ENCODE assay signal across 1 cellular context in the genomic region with DNA sequence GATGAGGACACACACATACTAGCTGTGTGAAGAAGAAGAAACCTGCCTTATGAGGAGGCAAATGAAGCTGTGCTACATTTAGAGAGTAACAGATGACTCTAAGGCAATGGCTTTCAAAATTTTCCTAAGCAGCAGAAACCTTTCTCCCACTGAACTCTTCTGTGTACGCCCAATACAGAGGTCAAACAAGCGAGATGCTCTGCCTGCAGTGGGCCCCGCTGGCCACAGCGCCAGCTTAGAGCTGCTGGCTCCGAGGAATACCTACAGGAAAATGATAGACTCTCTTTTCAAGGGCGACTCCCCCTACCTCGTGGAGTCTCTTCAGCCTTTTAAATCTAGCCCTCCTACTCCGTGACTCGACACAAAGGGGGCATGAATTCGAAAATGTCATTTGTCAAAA.
TF ChIP-seq lines count a peak whose summit lies in the region.

No MANE protein-coding gene starts in this region.

TF ChIP-seq in HepG2, 621 proteins besides CTCF, POLR2A, EP300 and RAD21 (continued from another document and continues in another):
- TF ChIP-seq, protein P1, sequence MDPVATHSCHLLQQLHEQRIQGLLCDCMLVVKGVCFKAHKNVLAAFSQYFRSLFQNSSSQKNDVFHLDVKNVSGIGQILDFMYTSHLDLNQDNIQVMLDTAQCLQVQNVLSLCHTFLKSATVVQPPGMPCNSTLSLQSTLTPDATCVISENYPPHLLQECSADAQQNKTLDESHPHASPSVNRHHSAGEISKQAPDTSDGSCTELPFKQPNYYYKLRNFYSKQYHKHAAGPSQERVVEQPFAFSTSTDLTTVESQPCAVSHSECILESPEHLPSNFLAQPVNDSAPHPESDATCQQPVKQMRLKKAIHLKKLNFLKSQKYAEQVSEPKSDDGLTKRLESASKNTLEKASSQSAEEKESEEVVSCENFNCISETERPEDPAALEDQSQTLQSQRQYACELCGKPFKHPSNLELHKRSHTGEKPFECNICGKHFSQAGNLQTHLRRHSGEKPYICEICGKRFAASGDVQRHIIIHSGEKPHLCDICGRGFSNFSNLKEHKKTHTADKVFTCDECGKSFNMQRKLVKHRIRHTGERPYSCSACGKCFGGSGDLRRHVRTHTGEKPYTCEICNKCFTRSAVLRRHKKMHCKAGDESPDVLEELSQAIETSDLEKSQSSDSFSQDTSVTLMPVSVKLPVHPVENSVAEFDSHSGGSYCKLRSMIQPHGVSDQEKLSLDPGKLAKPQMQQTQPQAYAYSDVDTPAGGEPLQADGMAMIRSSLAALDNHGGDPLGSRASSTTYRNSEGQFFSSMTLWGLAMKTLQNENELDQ (CRISPR knock-in tag; IDR thresholded peaks at IDR 0.05; ENCODE audit: borderline replicate concordance): no peak
- TF ChIP-seq ZC3H13 (CRISPR knock-in tag; IDR thresholded peaks at IDR 0.05) (no peak), HDAC2 (CRISPR knock-in tag; IDR thresholded peaks at IDR 0.05) (peak; percentile 40; the same call in 1 of the 2 replicates), ZNF549 (CRISPR knock-in tag; IDR thresholded peaks at IDR 0.05) (no peak), MAF1 (CRISPR knock-in tag; IDR thresholded peaks at IDR 0.05; ENCODE audit: borderline replicate concordance) (no peak), KAT7 (CRISPR knock-in tag; IDR thresholded peaks at IDR 0.05; ENCODE audit: borderline replicate concordance) (no peak), SRF (IDR thresholded peaks at IDR 0.05; ENCODE audit: low read depth, low read length) (no peak), KLF11 (CRISPR knock-in tag; IDR thresholded peaks at IDR 0.05) (no peak), TBL1XR1 (IDR thresholded peaks at IDR 0.05; ENCODE audit: borderline replicate concordance, low read length, partially characterized antibody) (peak; percentile 35), RXRB (CRISPR knock-in tag; IDR thresholded peaks at IDR 0.05; ENCODE audit: borderline replicate concordance) (peak; percentile 89), RXRA (CRISPR knock-in tag; IDR thresholded peaks at IDR 0.05) (peak; percentile 75; the same call in 1 of the 2 replicates), MEF2D (CRISPR knock-in tag; IDR thresholded peaks at IDR 0.05) (no peak), TEAD3 (CRISPR knock-in tag; optimal IDR thresholded peaks at IDR 0.05; ENCODE audit: borderline replicate concordance) (peak; percentile 32), ETV6 (CRISPR knock-in tag; conservative IDR thresholded peaks at IDR 0.05) (no peak), SYNCRIP (IDR thresholded peaks at IDR 0.05; ENCODE audit: insufficient read depth, low read depth, low read length) (no peak), ZNF530 (CRISPR knock-in tag; IDR thresholded peaks at IDR 0.05; ENCODE audit: low read depth) (no peak), ZNF143 (CRISPR knock-in tag; IDR thresholded peaks at IDR 0.05) (no peak), GPN1 (CRISPR knock-in tag; IDR thresholded peaks at IDR 0.05; ENCODE audit: borderline replicate concordance) (no peak), ZNF83 (CRISPR knock-in tag; IDR thresholded peaks at IDR 0.05; ENCODE audit: borderline replicate concordance) (no peak), ZNF777 (CRISPR knock-in tag; IDR thresholded peaks at IDR 0.05) (no peak), ZNF674 (CRISPR knock-in tag; IDR thresholded peaks at IDR 0.05; ENCODE audit: low read depth) (no peak), ELF4 (CRISPR knock-in tag; IDR thresholded peaks at IDR 0.05; ENCODE audit: borderline replicate concordance) (no peak), ZC3H4 (CRISPR knock-in tag; IDR thresholded peaks at IDR 0.05; ENCODE audit: borderline replicate concordance) (no peak), ETV5 (CRISPR knock-in tag; IDR thresholded peaks at IDR 0.05; ENCODE audit: borderline replicate concordance) (no peak), NBN (conservative IDR thresholded peaks at IDR 0.05) (no peak), IRF2 (CRISPR knock-in tag; IDR thresholded peaks at IDR 0.05) (peak; percentile 27; the same call in 1 of the 2 replicates), CC2D1A (CRISPR knock-in tag; IDR thresholded peaks at IDR 0.05) (no peak), CBX5 (CRISPR knock-in tag; IDR thresholded peaks at IDR 0.05; ENCODE audit: borderline replicate concordance) (no peak), SMYD3 (CRISPR knock-in tag; IDR thresholded peaks at IDR 0.05) (no peak), TCF12 (IDR thresholded peaks at IDR 0.05) (no peak), TCF12 (CRISPR knock-in tag; IDR thresholded peaks at IDR 0.05) (no peak), ZNF660 (CRISPR knock-in tag; IDR thresholded peaks at IDR 0.05; ENCODE audit: borderline replicate concordance, low read depth) (no peak), MIER2 (CRISPR knock-in tag; IDR thresholded peaks at IDR 0.05) (no peak), LCORL (IDR thresholded peaks at IDR 0.05) (no peak), LCORL (CRISPR knock-in tag; IDR thresholded peaks at IDR 0.05) (no peak)
- TF ChIP-seq, protein P2, sequence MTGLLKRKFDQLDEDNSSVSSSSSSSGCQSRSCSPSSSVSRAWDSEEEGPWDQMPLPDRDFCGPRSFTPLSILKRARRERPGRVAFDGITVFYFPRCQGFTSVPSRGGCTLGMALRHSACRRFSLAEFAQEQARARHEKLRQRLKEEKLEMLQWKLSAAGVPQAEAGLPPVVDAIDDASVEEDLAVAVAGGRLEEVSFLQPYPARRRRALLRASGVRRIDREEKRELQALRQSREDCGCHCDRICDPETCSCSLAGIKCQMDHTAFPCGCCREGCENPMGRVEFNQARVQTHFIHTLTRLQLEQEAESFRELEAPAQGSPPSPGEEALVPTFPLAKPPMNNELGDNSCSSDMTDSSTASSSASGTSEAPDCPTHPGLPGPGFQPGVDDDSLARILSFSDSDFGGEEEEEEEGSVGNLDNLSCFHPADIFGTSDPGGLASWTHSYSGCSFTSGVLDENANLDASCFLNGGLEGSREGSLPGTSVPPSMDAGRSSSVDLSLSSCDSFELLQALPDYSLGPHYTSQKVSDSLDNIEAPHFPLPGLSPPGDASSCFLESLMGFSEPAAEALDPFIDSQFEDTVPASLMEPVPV (CRISPR knock-in tag; IDR thresholded peaks at IDR 0.05): no peak
- TF ChIP-seq, protein P3, sequence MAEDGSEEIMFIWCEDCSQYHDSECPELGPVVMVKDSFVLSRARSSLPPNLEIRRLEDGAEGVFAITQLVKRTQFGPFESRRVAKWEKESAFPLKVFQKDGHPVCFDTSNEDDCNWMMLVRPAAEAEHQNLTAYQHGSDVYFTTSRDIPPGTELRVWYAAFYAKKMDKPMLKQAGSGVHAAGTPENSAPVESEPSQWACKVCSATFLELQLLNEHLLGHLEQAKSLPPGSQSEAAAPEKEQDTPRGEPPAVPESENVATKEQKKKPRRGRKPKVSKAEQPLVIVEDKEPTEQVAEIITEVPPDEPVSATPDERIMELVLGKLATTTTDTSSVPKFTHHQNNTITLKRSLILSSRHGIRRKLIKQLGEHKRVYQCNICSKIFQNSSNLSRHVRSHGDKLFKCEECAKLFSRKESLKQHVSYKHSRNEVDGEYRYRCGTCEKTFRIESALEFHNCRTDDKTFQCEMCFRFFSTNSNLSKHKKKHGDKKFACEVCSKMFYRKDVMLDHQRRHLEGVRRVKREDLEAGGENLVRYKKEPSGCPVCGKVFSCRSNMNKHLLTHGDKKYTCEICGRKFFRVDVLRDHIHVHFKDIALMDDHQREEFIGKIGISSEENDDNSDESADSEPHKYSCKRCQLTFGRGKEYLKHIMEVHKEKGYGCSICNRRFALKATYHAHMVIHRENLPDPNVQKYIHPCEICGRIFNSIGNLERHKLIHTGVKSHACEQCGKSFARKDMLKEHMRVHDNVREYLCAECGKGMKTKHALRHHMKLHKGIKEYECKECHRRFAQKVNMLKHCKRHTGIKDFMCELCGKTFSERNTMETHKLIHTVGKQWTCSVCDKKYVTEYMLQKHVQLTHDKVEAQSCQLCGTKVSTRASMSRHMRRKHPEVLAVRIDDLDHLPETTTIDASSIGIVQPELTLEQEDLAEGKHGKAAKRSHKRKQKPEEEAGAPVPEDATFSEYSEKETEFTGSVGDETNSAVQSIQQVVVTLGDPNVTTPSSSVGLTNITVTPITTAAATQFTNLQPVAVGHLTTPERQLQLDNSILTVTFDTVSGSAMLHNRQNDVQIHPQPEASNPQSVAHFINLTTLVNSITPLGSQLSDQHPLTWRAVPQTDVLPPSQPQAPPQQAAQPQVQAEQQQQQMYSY (CRISPR knock-in tag; IDR thresholded peaks at IDR 0.05): no peak
- TF ChIP-seq, protein P4, sequence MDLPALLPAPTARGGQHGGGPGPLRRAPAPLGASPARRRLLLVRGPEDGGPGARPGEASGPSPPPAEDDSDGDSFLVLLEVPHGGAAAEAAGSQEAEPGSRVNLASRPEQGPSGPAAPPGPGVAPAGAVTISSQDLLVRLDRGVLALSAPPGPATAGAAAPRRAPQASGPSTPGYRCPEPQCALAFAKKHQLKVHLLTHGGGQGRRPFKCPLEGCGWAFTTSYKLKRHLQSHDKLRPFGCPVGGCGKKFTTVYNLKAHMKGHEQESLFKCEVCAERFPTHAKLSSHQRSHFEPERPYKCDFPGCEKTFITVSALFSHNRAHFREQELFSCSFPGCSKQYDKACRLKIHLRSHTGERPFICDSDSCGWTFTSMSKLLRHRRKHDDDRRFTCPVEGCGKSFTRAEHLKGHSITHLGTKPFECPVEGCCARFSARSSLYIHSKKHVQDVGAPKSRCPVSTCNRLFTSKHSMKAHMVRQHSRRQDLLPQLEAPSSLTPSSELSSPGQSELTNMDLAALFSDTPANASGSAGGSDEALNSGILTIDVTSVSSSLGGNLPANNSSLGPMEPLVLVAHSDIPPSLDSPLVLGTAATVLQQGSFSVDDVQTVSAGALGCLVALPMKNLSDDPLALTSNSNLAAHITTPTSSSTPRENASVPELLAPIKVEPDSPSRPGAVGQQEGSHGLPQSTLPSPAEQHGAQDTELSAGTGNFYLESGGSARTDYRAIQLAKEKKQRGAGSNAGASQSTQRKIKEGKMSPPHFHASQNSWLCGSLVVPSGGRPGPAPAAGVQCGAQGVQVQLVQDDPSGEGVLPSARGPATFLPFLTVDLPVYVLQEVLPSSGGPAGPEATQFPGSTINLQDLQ (CRISPR knock-in tag; IDR thresholded peaks at IDR 0.05): no peak
- TF ChIP-seq, protein P5, sequence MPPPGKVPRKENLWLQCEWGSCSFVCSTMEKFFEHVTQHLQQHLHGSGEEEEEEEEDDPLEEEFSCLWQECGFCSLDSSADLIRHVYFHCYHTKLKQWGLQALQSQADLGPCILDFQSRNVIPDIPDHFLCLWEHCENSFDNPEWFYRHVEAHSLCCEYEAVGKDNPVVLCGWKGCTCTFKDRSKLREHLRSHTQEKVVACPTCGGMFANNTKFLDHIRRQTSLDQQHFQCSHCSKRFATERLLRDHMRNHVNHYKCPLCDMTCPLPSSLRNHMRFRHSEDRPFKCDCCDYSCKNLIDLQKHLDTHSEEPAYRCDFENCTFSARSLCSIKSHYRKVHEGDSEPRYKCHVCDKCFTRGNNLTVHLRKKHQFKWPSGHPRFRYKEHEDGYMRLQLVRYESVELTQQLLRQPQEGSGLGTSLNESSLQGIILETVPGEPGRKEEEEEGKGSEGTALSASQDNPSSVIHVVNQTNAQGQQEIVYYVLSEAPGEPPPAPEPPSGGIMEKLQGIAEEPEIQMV (CRISPR knock-in tag; IDR thresholded peaks at IDR 0.05; ENCODE audit: low read depth): no peak
- TF ChIP-seq, protein P6, sequence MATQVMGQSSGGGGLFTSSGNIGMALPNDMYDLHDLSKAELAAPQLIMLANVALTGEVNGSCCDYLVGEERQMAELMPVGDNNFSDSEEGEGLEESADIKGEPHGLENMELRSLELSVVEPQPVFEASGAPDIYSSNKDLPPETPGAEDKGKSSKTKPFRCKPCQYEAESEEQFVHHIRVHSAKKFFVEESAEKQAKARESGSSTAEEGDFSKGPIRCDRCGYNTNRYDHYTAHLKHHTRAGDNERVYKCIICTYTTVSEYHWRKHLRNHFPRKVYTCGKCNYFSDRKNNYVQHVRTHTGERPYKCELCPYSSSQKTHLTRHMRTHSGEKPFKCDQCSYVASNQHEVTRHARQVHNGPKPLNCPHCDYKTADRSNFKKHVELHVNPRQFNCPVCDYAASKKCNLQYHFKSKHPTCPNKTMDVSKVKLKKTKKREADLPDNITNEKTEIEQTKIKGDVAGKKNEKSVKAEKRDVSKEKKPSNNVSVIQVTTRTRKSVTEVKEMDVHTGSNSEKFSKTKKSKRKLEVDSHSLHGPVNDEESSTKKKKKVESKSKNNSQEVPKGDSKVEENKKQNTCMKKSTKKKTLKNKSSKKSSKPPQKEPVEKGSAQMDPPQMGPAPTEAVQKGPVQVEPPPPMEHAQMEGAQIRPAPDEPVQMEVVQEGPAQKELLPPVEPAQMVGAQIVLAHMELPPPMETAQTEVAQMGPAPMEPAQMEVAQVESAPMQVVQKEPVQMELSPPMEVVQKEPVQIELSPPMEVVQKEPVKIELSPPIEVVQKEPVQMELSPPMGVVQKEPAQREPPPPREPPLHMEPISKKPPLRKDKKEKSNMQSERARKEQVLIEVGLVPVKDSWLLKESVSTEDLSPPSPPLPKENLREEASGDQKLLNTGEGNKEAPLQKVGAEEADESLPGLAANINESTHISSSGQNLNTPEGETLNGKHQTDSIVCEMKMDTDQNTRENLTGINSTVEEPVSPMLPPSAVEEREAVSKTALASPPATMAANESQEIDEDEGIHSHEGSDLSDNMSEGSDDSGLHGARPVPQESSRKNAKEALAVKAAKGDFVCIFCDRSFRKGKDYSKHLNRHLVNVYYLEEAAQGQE (IDR thresholded peaks at IDR 0.05; ENCODE audit: borderline replicate concordance in 1 of 2, low read depth in 1 of 2, low read length in 2 of 2): no peak
- TF ChIP-seq, protein P7, sequence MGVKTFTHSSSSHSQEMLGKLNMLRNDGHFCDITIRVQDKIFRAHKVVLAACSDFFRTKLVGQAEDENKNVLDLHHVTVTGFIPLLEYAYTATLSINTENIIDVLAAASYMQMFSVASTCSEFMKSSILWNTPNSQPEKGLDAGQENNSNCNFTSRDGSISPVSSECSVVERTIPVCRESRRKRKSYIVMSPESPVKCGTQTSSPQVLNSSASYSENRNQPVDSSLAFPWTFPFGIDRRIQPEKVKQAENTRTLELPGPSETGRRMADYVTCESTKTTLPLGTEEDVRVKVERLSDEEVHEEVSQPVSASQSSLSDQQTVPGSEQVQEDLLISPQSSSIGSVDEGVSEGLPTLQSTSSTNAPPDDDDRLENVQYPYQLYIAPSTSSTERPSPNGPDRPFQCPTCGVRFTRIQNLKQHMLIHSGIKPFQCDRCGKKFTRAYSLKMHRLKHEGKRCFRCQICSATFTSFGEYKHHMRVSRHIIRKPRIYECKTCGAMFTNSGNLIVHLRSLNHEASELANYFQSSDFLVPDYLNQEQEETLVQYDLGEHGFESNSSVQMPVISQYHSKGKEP (CRISPR knock-in tag; IDR thresholded peaks at IDR 0.05): no peak
- TF ChIP-seq, protein P8, sequence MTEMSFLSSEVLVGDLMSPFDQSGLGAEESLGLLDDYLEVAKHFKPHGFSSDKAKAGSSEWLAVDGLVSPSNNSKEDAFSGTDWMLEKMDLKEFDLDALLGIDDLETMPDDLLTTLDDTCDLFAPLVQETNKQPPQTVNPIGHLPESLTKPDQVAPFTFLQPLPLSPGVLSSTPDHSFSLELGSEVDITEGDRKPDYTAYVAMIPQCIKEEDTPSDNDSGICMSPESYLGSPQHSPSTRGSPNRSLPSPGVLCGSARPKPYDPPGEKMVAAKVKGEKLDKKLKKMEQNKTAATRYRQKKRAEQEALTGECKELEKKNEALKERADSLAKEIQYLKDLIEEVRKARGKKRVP (CRISPR knock-in tag; IDR thresholded peaks at IDR 0.05): no peak
- TF ChIP-seq, protein P9, sequence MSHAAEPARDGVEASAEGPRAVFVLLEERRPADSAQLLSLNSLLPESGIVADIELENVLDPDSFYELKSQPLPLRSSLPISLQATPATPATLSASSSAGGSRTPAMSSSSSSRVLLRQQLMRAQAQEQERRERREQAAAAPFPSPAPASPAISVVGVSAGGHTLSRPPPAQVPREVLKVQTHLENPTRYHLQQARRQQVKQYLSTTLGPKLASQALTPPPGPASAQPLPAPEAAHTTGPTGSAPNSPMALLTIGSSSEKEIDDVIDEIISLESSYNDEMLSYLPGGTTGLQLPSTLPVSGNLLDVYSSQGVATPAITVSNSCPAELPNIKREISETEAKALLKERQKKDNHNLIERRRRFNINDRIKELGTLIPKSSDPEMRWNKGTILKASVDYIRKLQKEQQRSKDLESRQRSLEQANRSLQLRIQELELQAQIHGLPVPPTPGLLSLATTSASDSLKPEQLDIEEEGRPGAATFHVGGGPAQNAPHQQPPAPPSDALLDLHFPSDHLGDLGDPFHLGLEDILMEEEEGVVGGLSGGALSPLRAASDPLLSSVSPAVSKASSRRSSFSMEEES (CRISPR knock-in tag; IDR thresholded peaks at IDR 0.05): no peak
